ENCODE assay signal across 1 cellular context in the genomic region with DNA sequence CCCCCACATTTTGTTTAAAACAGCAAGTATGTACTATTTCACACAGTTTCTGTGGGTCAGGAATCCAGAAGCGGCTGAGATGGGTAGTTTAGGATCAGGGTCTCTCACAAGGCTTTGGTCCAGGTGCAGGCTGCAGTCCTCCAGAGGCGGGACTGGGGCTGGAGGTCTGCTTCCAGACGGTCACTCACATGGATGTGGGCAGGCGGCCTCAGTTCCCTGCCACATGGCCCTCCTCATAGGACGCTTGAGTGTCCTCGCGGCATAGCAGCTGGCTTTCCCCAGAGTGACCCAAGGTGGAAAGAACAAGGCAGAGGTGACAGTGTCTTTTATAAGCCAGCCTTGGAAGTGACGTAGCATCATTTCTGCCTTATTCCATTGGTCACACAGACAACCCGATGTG.
TF ChIP-seq lines count a peak whose summit lies in the region.

No MANE protein-coding gene starts in this region.

TF ChIP-seq in endothelial cell of umbilical vein, 7 proteins besides CTCF, POLR2A, EP300 and RAD21:
- no peak for TF ChIP-seq MYC (IDR thresholded peaks at IDR 0.05; ENCODE audit: low read depth, low read length)
- TF ChIP-seq POLR2AphosphoS5 (IDR thresholded peaks at IDR 0.05; ENCODE audit: insufficient read depth, low read depth, low read length), result no peak
- no peak for TF ChIP-seq FOS (IDR thresholded peaks at IDR 0.05; ENCODE audit: borderline replicate concordance, insufficient read depth, low read length)
- no peak for TF ChIP-seq GATA2 (IDR thresholded peaks at IDR 0.05; ENCODE audit: insufficient read depth, insufficient read length, low read depth, low read length)
- TF ChIP-seq, protein P1, sequence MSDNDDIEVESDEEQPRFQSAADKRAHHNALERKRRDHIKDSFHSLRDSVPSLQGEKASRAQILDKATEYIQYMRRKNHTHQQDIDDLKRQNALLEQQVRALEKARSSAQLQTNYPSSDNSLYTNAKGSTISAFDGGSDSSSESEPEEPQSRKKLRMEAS (IDR thresholded peaks at IDR 0.05; ENCODE audit: insufficient read depth, insufficient read length), result no peak
- TF ChIP-seq EZH2 (IDR thresholded peaks at IDR 0.05; ENCODE audit: borderline replicate concordance, low read depth, low read length, severe bottlenecking), result no peak
- no peak for TF ChIP-seq JUN (IDR thresholded peaks at IDR 0.05; ENCODE audit: borderline replicate concordance, insufficient read depth, insufficient read length, low read depth)
